In genomic region chr5:40688127-40688756, GRCh38 we compare ENCODE assay signal across 1 cellular context.
TF ChIP-seq lines count a peak whose summit lies in the region.

No MANE protein-coding gene starts in this region.

TF ChIP-seq in neural cell, 6 proteins besides CTCF, POLR2A, EP300 and RAD21 (continued from another document):
- no peak for TF ChIP-seq EZH2 (IDR thresholded peaks at IDR 0.05; ENCODE audit: borderline replicate concordance, insufficient read depth, low read length, poor library complexity, severe bottlenecking)
TF ChIP-seq in neural cell: peak in this region for 1.
